1 cellular context compared by ENCODE assay signal in the genomic region with DNA sequence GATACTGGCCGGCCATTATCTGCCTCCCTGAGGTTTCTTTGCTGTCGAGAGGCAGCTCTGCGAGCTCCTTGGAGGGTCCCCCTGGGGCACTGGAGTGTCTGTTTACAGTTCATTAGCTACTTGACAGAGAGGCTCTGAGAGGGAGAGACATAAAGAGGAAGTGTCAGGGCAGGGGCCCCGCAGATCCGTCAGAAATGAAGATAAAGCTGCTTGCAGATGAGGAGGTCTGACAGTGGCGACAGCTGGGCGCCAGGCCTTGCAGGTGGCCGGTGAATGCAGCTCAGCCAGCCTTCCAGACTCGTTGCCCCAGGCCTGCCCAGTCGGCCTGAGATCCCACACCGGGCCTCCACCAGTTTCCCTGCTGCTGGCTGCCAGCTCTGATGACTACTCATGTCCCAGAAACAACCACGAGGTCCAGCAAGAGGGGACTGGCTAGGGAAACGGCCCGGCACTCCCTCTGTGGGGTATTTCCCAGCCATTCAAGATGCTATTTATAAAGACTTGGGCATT.
TF ChIP-seq lines count a peak whose summit lies in the region.

No MANE protein-coding gene starts in this region.

TF ChIP-seq in H1, 55 proteins besides CTCF, POLR2A, EP300 and RAD21 (continued from another document):
- TF ChIP-seq SIN3A (conservative IDR thresholded peaks at IDR 0.05 in 1 of 2, IDR thresholded peaks at IDR 0.05 in 1 of 2; ENCODE audit: low read depth in 1 of 2, low read length in 2 of 2): peak; percentile 19 to 41; a peak in 1 of 4 replicates
